8 cellular contexts compared by ENCODE assay signal in the genomic region with DNA sequence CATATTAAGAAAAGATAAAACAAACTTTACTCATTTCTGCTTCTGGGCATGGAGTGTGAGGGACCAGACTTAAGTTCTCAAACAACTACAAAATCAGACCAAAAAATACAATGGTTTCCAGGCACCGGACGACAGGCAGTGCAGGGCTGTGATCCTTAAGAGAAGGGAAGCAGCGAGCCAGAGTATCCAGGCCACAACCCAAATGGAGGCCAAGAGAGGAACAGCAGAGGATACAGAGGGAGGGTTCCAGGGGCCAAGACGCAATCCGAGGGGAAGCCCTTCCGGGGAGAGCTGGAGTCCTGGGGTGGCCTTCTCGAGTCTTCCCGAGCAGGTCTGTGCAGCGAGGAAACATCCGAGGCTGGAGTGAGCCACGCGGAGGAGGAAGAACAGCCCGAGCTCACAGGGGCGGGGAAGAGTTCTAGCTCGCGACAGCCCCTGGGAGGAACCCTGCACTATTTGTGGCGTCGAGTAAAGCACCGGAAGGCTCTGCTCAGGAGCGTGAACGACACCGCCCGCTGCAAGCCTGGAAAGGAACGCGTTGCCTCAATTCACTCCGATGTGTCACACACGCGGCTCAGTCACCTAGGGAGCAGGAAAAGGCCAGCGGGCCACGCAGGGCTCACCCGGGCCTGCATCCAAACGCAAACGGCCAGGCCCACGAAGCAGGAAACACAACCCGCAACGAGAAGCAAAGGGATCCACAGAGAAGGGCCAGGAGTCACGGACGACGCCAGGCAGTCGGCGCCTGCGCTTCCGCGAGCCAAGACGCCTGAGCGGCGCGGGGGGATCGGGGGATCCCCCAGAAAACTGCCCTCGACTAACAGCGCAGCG. TPM values are rescaled to one million over a fixed set of nuclear protein-coding genes. Genes with fewer than 3 reads are reported as not detected.
DNase-seq lines count a peak whose midpoint lies in the region; ATAC-seq and TF ChIP-seq lines count a peak whose summit lies in the region.

No MANE protein-coding gene starts in this region.

- WGBS in right lobe of liver (ENCODE audit: insufficient coverage, low coverage, low lambda C conversion rate, missing lambda C conversion rate): 96% methylated on average over 4 of the region's 52 CpGs
- 60 to 72% methylated on average over 44 to 51 of the region's 52 CpGs for WGBS in upper lobe of left lung, 2 donors

- CTCF ChIA-PET in MCF 10A (lab: Yijun Ruan, JAX): no interaction called here

- BruUV-seq in MCF 10A (replicated peaks; lab: Mats Ljungman, UMichigan): no TSS peak

- H3K9me3 Mint-ChIP-seq in MCF 10A (ENCODE audit: unreplicated experiment): no peaks in the 10 kb centered on the region

- POLR2A ChIA-PET in MCF 10A (lab: Yijun Ruan, JAX): no interaction called here

- H3K36me3 ChIP-seq in HUES6 (ENCODE audit: control insufficient read depth, insufficient read depth, low read length): no peaks in the 10 kb centered on the region
- no peaks in the 10 kb centered on the region for H3K36me3 ChIP-seq in right lobe of liver
- H3K36me3 ChIP-seq in upper lobe of left lung: no peaks in the 10 kb centered on the region

- TF ChIP-seq CTCF in MCF 10A (IDR thresholded peaks at IDR 0.05; ENCODE audit: unreplicated experiment) (no peak), right lobe of liver (IDR thresholded peaks at IDR 0.05) (no peak), upper lobe of left lung (IDR thresholded peaks at IDR 0.05) (no peak)

- H3K27me3 Mint-ChIP-seq in MCF 10A (ENCODE audit: insufficient read depth, unreplicated experiment): no peaks in the 10 kb centered on the region

- H3K9me3 ChIP-seq in HUES6 (ENCODE audit: control insufficient read depth, insufficient read depth, low read depth, low read length) (peaks cover 9% of the 10 kb centered on the region; the same call in 1 of the 2 replicates), right lobe of liver (no peaks in the 10 kb centered on the region), upper lobe of left lung (peaks cover 0 to 4% (median 0%) of the 10 kb centered on the region in 4 donors)

- H3K4me3 ChIP-seq in HUES6 (ENCODE audit: low read depth, low read length) (peak overlapping the region; percentile 86), right lobe of liver (peak overlapping the region; percentile 90 to 97 (median 96)), upper lobe of left lung (peak overlapping the region; percentile 49 to 95 (median 68))

- no peak for TF ChIP-seq POLR2A in right lobe of liver (IDR thresholded peaks at IDR 0.05)
- no peak for TF ChIP-seq POLR2A in upper lobe of left lung (IDR thresholded peaks at IDR 0.05)

- H3K27me3 ChIP-seq in HUES6 (ENCODE audit: control insufficient read depth, insufficient read depth, low read length) (peaks cover 15% of the 10 kb centered on the region), right lobe of liver (no peaks in the 10 kb centered on the region), upper lobe of left lung (no peaks in the 10 kb centered on the region)

- DNase-seq in ELR (ENCODE audit: low read depth): peak; percentile 17
- no peak for DNase-seq in MCF 10A (ENCODE audit: unreplicated experiment)
- peak in 1 of 3 donors; percentile 57 for DNase-seq in right lobe of liver
- no peak for DNase-seq in upper lobe of left lung
- DNase-seq in GM19240 (ENCODE audit: insufficient read length, low spot score): no peak

- no peak for TF ChIP-seq EP300 in upper lobe of left lung (IDR thresholded peaks at IDR 0.05)

- ATAC-seq in right lobe of liver (peak in 3 of 4 donors; percentile 2 to 24 (median 4)), upper lobe of left lung (ENCODE audit: low FRiP score in 2 of 2) (peak in 1 of 2 donors; percentile 19), GM21381 (IDR thresholded peaks at IDR 0.05; ENCODE audit: unreplicated experiment) (no peak), HG02870 (IDR thresholded peaks at IDR 0.05; ENCODE audit: unreplicated experiment) (no peak)

- H3K27ac ChIP-seq in HUES6 (ENCODE audit: low read depth, low read length): no peak overlapping the region
- peak overlapping the region; percentile 43 to 71 (median 64) for H3K27ac ChIP-seq in right lobe of liver
- H3K27ac ChIP-seq in upper lobe of left lung: peak overlapping the region; percentile 79 to 88 (median 84)

- H3K4me1 Mint-ChIP-seq in MCF 10A (ENCODE audit: insufficient read depth, unreplicated experiment): peaks cover 6% of the 10 kb centered on the region

- peak overlapping the region; percentile 88 for H3K27ac Mint-ChIP-seq in MCF 10A (ENCODE audit: low read depth, unreplicated experiment)

- peaks cover 5% of the 10 kb centered on the region for H3K36me3 Mint-ChIP-seq in MCF 10A (ENCODE audit: insufficient read depth, unreplicated experiment)

- peak overlapping the region; percentile 79 for H3K4me3 Mint-ChIP-seq in MCF 10A (ENCODE audit: unreplicated experiment)

- intact Hi-C loops in MCF 10A (cut with micrococcal nuclease) (loop anchor here (2.0 to 10.0 kb wide), 2 partner anchors 165 to 825 kb away; a partner anchor contains a TSS), right lobe of liver (cut with DNase I) (no loop called here)

- H3K4me1 ChIP-seq in HUES6 (ENCODE audit: control insufficient read depth, insufficient read depth, low read length) (0 out of 2 replicates have a peak, but pooled peaks cover 8% of the 10 kb centered on the region), right lobe of liver (peaks cover 0 to 13% (median 0%) of the 10 kb centered on the region in 4 donors), upper lobe of left lung (peaks cover 3 to 23% (median 12%) of the 10 kb centered on the region in 4 donors)

- H3K9ac ChIP-seq in HUES6 (ENCODE audit: low read length): peak overlapping the region; percentile 40

RNA-seq across cellular contexts. Expression of a gene that starts 0.9 kb away (rescaled TPM):
- total RNA-seq in MCF 10A (2022): 3.0 and 3.6 TPM in 2 replicates
- under 1 TPM in 5 of 6 experiments, not detected in 1; 0.23 to 0.84 (median 0.66) TPM for total RNA-seq in right lobe of liver
- 1 to 10 TPM in 5 of 6 donors, not detected in 1; 1.1 to 4.0 (median 2.6) TPM for total RNA-seq in upper lobe of left lung

Comparison
In these comparisons a context has a peak if more than half of its experiments do, and no peak if none do; other contexts are left out.
1. ATAC-seq: peak in right lobe of liver (3 of 4); none in GM21381 (single experiment) and HG02870 (single experiment).
2. Peak in every context shown above with its lines, with median percentiles within 50 percentile points of each other: H3K4me3 ChIP-seq.